Comparison of ENCODE assay signal across 13 cellular contexts in the genomic region with DNA sequence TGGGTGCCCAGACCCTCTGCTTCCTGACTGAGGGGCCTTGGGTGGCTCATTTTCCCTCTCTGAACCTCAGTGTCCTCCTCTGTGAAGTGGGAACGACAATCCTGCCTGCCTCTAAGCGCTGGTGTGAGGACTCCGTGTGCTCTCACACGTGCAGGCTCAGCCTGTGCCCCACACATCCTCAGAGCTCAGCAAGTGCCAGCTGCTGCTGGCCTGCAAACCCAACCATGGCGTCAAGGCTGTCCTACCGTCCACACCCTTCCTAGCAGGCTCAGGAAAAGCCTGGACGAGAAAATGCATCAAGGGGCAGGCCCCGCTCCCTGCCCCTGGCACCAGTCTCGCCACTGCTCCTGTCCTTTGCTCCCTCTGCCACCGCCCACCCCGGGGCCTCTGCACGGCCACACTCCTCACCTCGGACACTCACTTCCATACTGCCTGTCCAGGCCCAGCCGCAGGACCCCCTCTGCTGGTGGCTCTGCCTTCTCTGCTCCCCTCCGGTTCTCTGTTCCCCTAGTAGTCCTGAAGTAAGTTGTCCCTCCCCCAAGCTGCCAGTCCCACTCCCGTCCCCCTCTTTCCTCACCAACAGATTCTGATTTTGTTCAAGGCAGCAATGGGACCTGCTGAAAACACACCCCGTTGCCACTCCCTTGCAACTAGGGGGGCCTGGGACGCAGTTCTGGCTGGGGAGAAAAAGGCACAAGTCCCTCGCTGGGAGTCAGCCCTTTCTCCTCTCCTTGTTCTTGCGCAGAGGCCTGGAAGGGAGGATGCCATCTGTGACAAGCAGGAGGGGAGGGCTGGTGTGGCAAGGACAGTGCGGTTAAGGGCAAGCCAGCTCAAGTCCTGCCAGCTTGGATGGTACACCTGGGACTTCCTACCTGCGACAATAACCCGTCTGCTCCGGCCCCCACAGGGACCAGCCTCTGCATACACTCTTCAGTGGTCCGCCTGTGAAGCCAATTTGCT.
DNase-seq lines count a peak whose midpoint lies in the region; ATAC-seq and TF ChIP-seq lines count a peak whose summit lies in the region.
"Had no signal": no experiment of that assay in that cellular context is flagged by ENCODE, and none has a peak within 500 bp of the region (broad histone marks: within the 10 kb centered on the region; RNA-seq: fewer than 3 reads in every experiment).

No MANE protein-coding gene starts in this region.

- TF ChIP-seq CTCF in right atrium auricular region (IDR thresholded peaks at IDR 0.05), result peak in 1 of 2 donors; percentile 38
- peak in 5 of 12 donors; percentile 2 to 22 (median 15) for TF ChIP-seq CTCF in heart left ventricle (IDR thresholded peaks at IDR 0.05)
- peak; percentile 23 for TF ChIP-seq CTCF in cardiac fibroblast (IDR thresholded peaks at IDR 0.05; ENCODE audit: low read depth, low read length)
- TF ChIP-seq CTCF in vagina (IDR thresholded peaks at IDR 0.05), result no peak

- H4K8ac ChIP-seq in mesendoderm (ENCODE audit: low read depth, low read length), result no peak overlapping the region

- H3K27me3 ChIP-seq in right atrium auricular region (no peaks in the 10 kb centered on the region), heart left ventricle (no peaks in the 10 kb centered on the region), mesendoderm (ENCODE audit: insufficient read depth, low read length, poor library complexity) (no peaks in the 10 kb centered on the region), vagina (no peaks in the 10 kb centered on the region)
- H3K27me3 ChIP-seq: SJSA1 had no signal

- H3K23ac ChIP-seq in mesendoderm (ENCODE audit: low read length), result no peak overlapping the region

- no peaks in the 10 kb centered on the region for H3K9me3 ChIP-seq in right atrium auricular region
- H3K9me3 ChIP-seq in heart left ventricle, result no peaks in the 10 kb centered on the region
- H3K9me3 ChIP-seq in vagina, result no peaks in the 10 kb centered on the region
- H3K9me3 ChIP-seq: SJSA1 had no signal

- no peaks in the 10 kb centered on the region for H3K79me2 ChIP-seq in mesendoderm (ENCODE audit: control insufficient read depth, insufficient read depth, low read length)

- H2BK120ac ChIP-seq in mesendoderm (ENCODE audit: low read depth, low read length), result no peak overlapping the region

- H3K36me3 ChIP-seq in right atrium auricular region, result peaks cover 28% of the 10 kb centered on the region
- peaks cover 0 to 42% (median 36%) of the 10 kb centered on the region in 9 donors for H3K36me3 ChIP-seq in heart left ventricle
- no peaks in the 10 kb centered on the region for H3K36me3 ChIP-seq in mesendoderm (ENCODE audit: control insufficient read depth, insufficient read depth, low read length)
- H3K36me3 ChIP-seq in vagina, result peaks cover 0 to 8% of the 10 kb centered on the region in 2 donors

- H3K79me1 ChIP-seq in mesendoderm (ENCODE audit: low read length), result no peaks in the 10 kb centered on the region

- intact Hi-C loops in heart left ventricle (cut with DNase I) (no loop called here), vagina (cut with DNase I) (loop anchor here (1.0 kb wide), 1 partner anchor 37 kb away; no protein-coding TSS in a partner anchor)

- no peak overlapping the region for H4K5ac ChIP-seq in mesendoderm (ENCODE audit: low read length)

- TF ChIP-seq POLR2A in heart left ventricle (IDR thresholded peaks at IDR 0.05) (no peak), vagina (IDR thresholded peaks at IDR 0.05) (no peak)

- H3K27ac ChIP-seq in right atrium auricular region, result peak overlapping the region; percentile 82 to 88
- H3K27ac ChIP-seq in heart left ventricle, result peak overlapping the region in 1 of 12 donors; percentile 75
- no peak overlapping the region for H3K27ac ChIP-seq in mesendoderm (ENCODE audit: low read depth, low read length)
- peak overlapping the region; percentile 13 for H3K27ac ChIP-seq in vagina
- H3K27ac ChIP-seq: SJSA1 had no signal

- no peak overlapping the region for H3K4ac ChIP-seq in mesendoderm (ENCODE audit: low read depth, low read length)

- H2AK5ac ChIP-seq in mesendoderm (ENCODE audit: low read length), result no peak overlapping the region

- no peak overlapping the region for H3K4me2 ChIP-seq in mesendoderm (ENCODE audit: low read length)

- no peak overlapping the region for H3K9ac ChIP-seq in mesendoderm (ENCODE audit: low read length)

- peaks cover 0 to 38% of the 10 kb centered on the region in 2 donors for H3K4me1 ChIP-seq in right atrium auricular region
- H3K4me1 ChIP-seq in heart left ventricle, result peaks cover 0 to 35% (median 21%) of the 10 kb centered on the region in 12 donors
- peaks cover 2% of the 10 kb centered on the region for H3K4me1 ChIP-seq in mesendoderm (ENCODE audit: control insufficient read depth, low read depth, low read length)
- H3K4me1 ChIP-seq in vagina, result peaks cover 17% of the 10 kb centered on the region

- no peak overlapping the region for H3K18ac ChIP-seq in mesendoderm (ENCODE audit: low read length)

- no peak overlapping the region for H2BK15ac ChIP-seq in mesendoderm (replicated peaks; ENCODE audit: low read depth)

- ATAC-seq in heart left ventricle, result no peak
- no peak for ATAC-seq in HG03045 (IDR thresholded peaks at IDR 0.05; ENCODE audit: unreplicated experiment)

- H2BK5ac ChIP-seq in mesendoderm (ENCODE audit: low read length), result no peak overlapping the region

- DNase-seq in right atrium auricular region (ENCODE audit: low spot score) (no peak), heart left ventricle (no peak), cardiac fibroblast (ENCODE audit: low read depth in 2 of 2) (no peak), mesendoderm (peak; percentile 36), vagina (ENCODE audit: extremely low spot score in 2 of 2) (no peak), OCI-M1 (lab: John Stamatoyannopoulos, UW) (no peak)
- no peak for DNase-seq in stimulated activated CD4-positive, alpha-beta T cell treated with anti-CD3 and anti-CD28 coated beads, Interleukin-4, amount 100 ng/mL, for 4 hours
- DNase-seq: AML-193, DND-41, NCI-H1105 treated with DMSO at 0.1 percent for 48 hours, NCI-H774 had no signal

- WGBS in heart left ventricle, 4 donors, result 84 to 88% (median 87%) methylated on average over 21 to 25 of the region's 25 CpGs
- WGBS in mesendoderm (ENCODE audit: extremely low coverage, insufficient coverage, low lambda C conversion rate), result no CpG with 5 or more reads among the region's 25 CpGs

- H3K56ac ChIP-seq in mesendoderm (ENCODE audit: low read length), result no peak overlapping the region

- no peak overlapping the region for H3K4me3 ChIP-seq in right atrium auricular region
- no peak overlapping the region for H3K4me3 ChIP-seq in heart left ventricle
- no peak overlapping the region for H3K4me3 ChIP-seq in cardiac fibroblast (replicated peaks in 1 of 2; ENCODE audit: low read depth in 2 of 2, low read length in 2 of 2)
- H3K4me3 ChIP-seq in mesendoderm (ENCODE audit: low read length), result no peak overlapping the region
- H3K4me3 ChIP-seq in vagina, result no peak overlapping the region
- H3K4me3 ChIP-seq: SJSA1 had no signal
